ENCODE assay signal across 22 cellular contexts in the genomic region with DNA sequence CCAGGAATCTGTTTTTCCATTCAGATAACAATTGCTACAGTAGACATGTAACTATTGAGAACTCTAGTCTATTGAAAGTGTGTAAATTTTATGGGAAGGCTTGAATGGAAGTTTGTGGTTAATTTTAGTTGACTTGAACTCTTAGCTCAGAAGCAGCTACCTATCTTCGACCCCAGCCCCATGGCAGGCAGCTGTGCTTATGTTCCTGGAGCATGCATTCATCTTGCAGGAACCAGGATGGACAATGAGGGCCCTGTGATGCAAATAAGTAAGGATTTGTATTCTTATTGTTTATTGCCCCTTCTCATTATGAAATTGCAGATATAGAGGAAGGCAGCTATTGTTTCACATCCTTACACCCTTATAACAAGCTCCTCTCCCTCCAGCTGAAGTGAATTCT.
"Had no signal": no experiment of that assay in that cellular context is flagged by ENCODE, and none has a peak within 500 bp of the region (broad histone marks: within the 10 kb centered on the region; RNA-seq: fewer than 3 reads in every experiment).

No MANE protein-coding gene starts in this region.

- H3K36me3 ChIP-seq: colonic mucosa, esophagus muscularis mucosa, esophagus squamous epithelium, gastrocnemius medialis, gastroesophageal sphincter, heart left ventricle, heart right ventricle had no signal

- DNase-seq: colonic mucosa; cortex of kidney; dermis blood vessel endothelial cell; dorsolateral prefrontal cortex; effector CD4-positive, alpha-beta T cell; effector CD8-positive, alpha-beta T cell; effector memory CD4-positive, alpha-beta T cell; effector memory CD8-positive, alpha-beta T cell; endodermal cell; erythroblast; esophagus squamous epithelium; foreskin fibroblast; foreskin keratinocyte; foreskin melanocyte; gastrocnemius medialis; glutamatergic neuron; head of caudate nucleus; heart left ventricle; heart right ventricle had no signal

- H3K9me3 ChIP-seq: colonic mucosa, esophagus squamous epithelium, gastrocnemius medialis, gastroesophageal sphincter had no signal

- H3K4me1 ChIP-seq: colonic mucosa, esophagus muscularis mucosa, esophagus squamous epithelium, gastrocnemius medialis, gastroesophageal sphincter, heart left ventricle, heart right ventricle had no signal

- H3K4me3 ChIP-seq: colonic mucosa, coronary artery, dorsolateral prefrontal cortex, esophagus muscularis mucosa, esophagus squamous epithelium, gastrocnemius medialis, gastroesophageal sphincter, heart left ventricle, heart right ventricle had no signal

- H3K27me3 ChIP-seq: colonic mucosa, dorsolateral prefrontal cortex, esophagus muscularis mucosa, esophagus squamous epithelium, foreskin keratinocyte, gastrocnemius medialis, gastroesophageal sphincter, heart left ventricle, heart right ventricle had no signal
